ENCODE assay signal across 21 cellular contexts in the genomic region with DNA sequence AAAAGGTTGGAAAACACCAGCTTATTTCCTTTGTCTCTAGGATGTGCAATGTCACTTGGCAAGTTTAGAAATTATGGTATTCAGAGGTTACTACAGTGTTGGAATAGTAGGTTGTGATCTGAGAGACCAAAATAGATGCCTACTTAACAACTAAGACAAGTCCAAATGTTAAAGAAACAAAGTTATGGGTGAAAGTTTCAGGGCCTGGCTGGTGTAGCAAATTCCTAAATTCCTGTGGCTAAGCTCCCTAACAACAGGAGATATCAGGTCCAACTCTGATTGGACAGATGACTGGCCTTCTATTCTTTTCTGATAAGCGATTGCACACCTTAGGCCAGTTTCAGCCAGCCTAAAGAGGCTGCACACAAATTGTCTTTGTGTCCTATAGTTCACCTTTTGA.
DNase-seq lines count a peak whose midpoint lies in the region; ATAC-seq and TF ChIP-seq lines count a peak whose summit lies in the region.
"Had no signal": no experiment of that assay in that cellular context is flagged by ENCODE, and none has a peak within 500 bp of the region (broad histone marks: within the 10 kb centered on the region; RNA-seq: fewer than 3 reads in every experiment).

No MANE protein-coding gene starts in this region.

- no peak for TF ChIP-seq CTCF in fibroblast of the aortic adventitia (IDR thresholded peaks at IDR 0.05; ENCODE audit: insufficient read depth, low read length)

- H3K4me3 Mint-ChIP-seq in natural killer cell treated with Interleukin-12 subunit alpha and Interleukin-12 subunit beta and Interleukin-15 and Interleukin-18, amount 100 ng/mL, for 72 hours = no peak overlapping the region
- H3K4me3 Mint-ChIP-seq: activated CD4-positive, alpha-beta memory T cell treated with anti-CD3 and anti-CD28 coated beads, Interleukin-2, amount 10 ng/mL, durations not matched to agents 7 days and 5 days; B cell; brain; T-helper 17 cell had no signal

- no peak overlapping the region for H3K27ac Mint-ChIP-seq in natural killer cell treated with Interleukin-12 subunit alpha and Interleukin-12 subunit beta and Interleukin-15 and Interleukin-18, amount 100 ng/mL, for 72 hours
- H3K27ac Mint-ChIP-seq: activated CD4-positive, alpha-beta memory T cell treated with anti-CD3 and anti-CD28 coated beads, Interleukin-2, amount 10 ng/mL, durations not matched to agents 7 days and 5 days; B cell; brain; T-helper 17 cell had no signal

- no peaks in the 10 kb centered on the region for H3K4me1 Mint-ChIP-seq in natural killer cell treated with Interleukin-12 subunit alpha and Interleukin-12 subunit beta and Interleukin-15 and Interleukin-18, amount 100 ng/mL, for 72 hours (ENCODE audit: low read depth in 2 of 2)
- H3K4me1 Mint-ChIP-seq: activated CD4-positive, alpha-beta memory T cell treated with anti-CD3 and anti-CD28 coated beads, Interleukin-2, amount 10 ng/mL, durations not matched to agents 7 days and 5 days; B cell; brain; T-helper 17 cell had no signal

- no peaks in the 10 kb centered on the region for H3K36me3 ChIP-seq in adipocyte (ENCODE audit: control insufficient read depth, insufficient read depth, low read length, severe bottlenecking)
- H3K36me3 ChIP-seq: gastroesophageal sphincter, suprapubic skin had no signal

- H3K9me3 ChIP-seq in adipocyte (ENCODE audit: control insufficient read depth, low read length) = no peaks in the 10 kb centered on the region
- H3K9me3 ChIP-seq: suprapubic skin had no signal

- peak overlapping the region; percentile 36 for H3K9ac ChIP-seq in adipocyte (ENCODE audit: low read length)

- H3K27me3 Mint-ChIP-seq in natural killer cell treated with Interleukin-12 subunit alpha and Interleukin-12 subunit beta and Interleukin-15 and Interleukin-18, amount 100 ng/mL, for 72 hours = no peaks in the 10 kb centered on the region
- H3K27me3 Mint-ChIP-seq: activated CD4-positive, alpha-beta memory T cell treated with anti-CD3 and anti-CD28 coated beads, Interleukin-2, amount 10 ng/mL, durations not matched to agents 7 days and 5 days; B cell; brain; T-helper 17 cell had no signal

- no peaks in the 10 kb centered on the region for H3K27me3 ChIP-seq in adipocyte (replicated peaks; ENCODE audit: control insufficient read depth, insufficient read depth, low read length)
- H3K27me3 ChIP-seq: dorsolateral prefrontal cortex, gastroesophageal sphincter, suprapubic skin had no signal

- no peaks in the 10 kb centered on the region for H3K36me3 Mint-ChIP-seq in natural killer cell treated with Interleukin-12 subunit alpha and Interleukin-12 subunit beta and Interleukin-15 and Interleukin-18, amount 100 ng/mL, for 72 hours
- H3K36me3 Mint-ChIP-seq: brain had no signal

- no peak for ATAC-seq in natural killer cell treated with Interleukin-12 subunit alpha and Interleukin-12 subunit beta and Interleukin-15 and Interleukin-18, amount 100 ng/mL, for 72 hours
- ATAC-seq in GM19328 (IDR thresholded peaks at IDR 0.05; ENCODE audit: unreplicated experiment) = no peak
- ATAC-seq: gastroesophageal sphincter, left colon, T-helper 17 cell had no signal

- H3K9me3 Mint-ChIP-seq in natural killer cell treated with Interleukin-12 subunit alpha and Interleukin-12 subunit beta and Interleukin-15 and Interleukin-18, amount 100 ng/mL, for 72 hours = peaks cover 13% of the 10 kb centered on the region
- H3K9me3 Mint-ChIP-seq: activated CD4-positive, alpha-beta memory T cell treated with anti-CD3 and anti-CD28 coated beads, Interleukin-2, amount 10 ng/mL, durations not matched to agents 7 days and 5 days had no signal

- peak overlapping the region; percentile 46 for H3K4me3 ChIP-seq in adipocyte (ENCODE audit: low read length)
- no peak overlapping the region for H3K4me3 ChIP-seq in fibroblast of the aortic adventitia (ENCODE audit: low read depth, low read length)
- H3K4me3 ChIP-seq: dorsolateral prefrontal cortex, gastroesophageal sphincter, suprapubic skin had no signal

- peak; percentile 18 for DNase-seq in EL
- DNase-seq in adipocyte (ENCODE audit: low read depth) = peak; percentile 48
- peak; percentile 6 for DNase-seq in fibroblast of the aortic adventitia (ENCODE audit: low read depth)
- DNase-seq in renal cortical epithelial cell (ENCODE audit: low read depth) = peak; percentile 47
- DNase-seq in natural killer cell treated with Interleukin-12 subunit alpha and Interleukin-12 subunit beta and Interleukin-15 and Interleukin-18, amount 100 ng/mL, for 72 hours (ENCODE audit: low spot score) = no peak
- DNase-seq in NCI-H524 (lab: John Stamatoyannopoulos, UW) = no peak
- DNase-seq: activated CD4-positive, alpha-beta memory T cell treated with anti-CD3 and anti-CD28 coated beads, Interleukin-2, amount 10 ng/mL, durations not matched to agents 7 days and 5 days; activated naive CD4-positive, alpha-beta T cell treated with anti-CD3 and anti-CD28 coated beads, Interleukin-2, amount 50 U/mL, for 16 hours; activated T-cell treated with anti-CD3 and anti-CD28 coated beads, Interleukin-2, amount 50 U/mL, for 1 hour; COR-L47; dorsolateral prefrontal cortex; left colon; NCI-H1417 treated with DMSO at 0.1 percent for 48 hours; NCI-H748 treated with DMSO at 0.1 percent for 48 hours; stimulated activated CD4-positive, alpha-beta T cell treated with anti-CD3 and anti-CD28 coated beads, Interleukin-12 subunit alpha, Interleukin-12 subunit beta, amount 100 ng/mL, for 4 hours; T-helper 17 cell had no signal

- peaks cover 31% of the 10 kb centered on the region for H3K4me1 ChIP-seq in adipocyte (ENCODE audit: control insufficient read depth, insufficient read depth, low read length)
- H3K4me1 ChIP-seq: gastroesophageal sphincter, suprapubic skin had no signal

Comparison
In these comparisons a context has a peak if more than half of its experiments do, and no peak if none do; other contexts are left out.
1. DNase-seq: peak in EL (single experiment), adipocyte (single experiment), fibroblast of the aortic adventitia (single experiment) and renal cortical epithelial cell (single experiment); none in natural killer cell treated with Interleukin-12 subunit alpha and Interleukin-12 subunit beta and Interleukin-15 and Interleukin-18, amount 100 ng/mL, for 72 hours (single experiment) and NCI-H524 (0 of 2).